1 cellular context compared by ENCODE assay signal in genomic region chr21:42469272-42469671, GRCh38.
TF ChIP-seq lines count a peak whose summit lies in the region.

No MANE protein-coding gene starts in this region.

TF ChIP-seq in GM12878, 131 proteins besides CTCF, POLR2A, EP300 and RAD21 (continued from another document):
- TF ChIP-seq ETV6 (conservative IDR thresholded peaks at IDR 0.05 in 1 of 2, IDR thresholded peaks at IDR 0.05 in 1 of 2; ENCODE audit: borderline replicate concordance in 1 of 2, low read depth in 1 of 2), result peak in 1 of 2 experiments; percentile 70; a peak in 1 of 4 replicates
- TF ChIP-seq ATF7 (IDR thresholded peaks at IDR 0.05; ENCODE audit: low read depth), result peak; percentile 67
- no peak for TF ChIP-seq SREBF1 (IDR thresholded peaks at IDR 0.05; ENCODE audit: low read length)
- peak; percentile 81; the same call in 1 of the 2 replicates for TF ChIP-seq IRF4 (IDR thresholded peaks at IDR 0.05; ENCODE audit: low read depth, low read length)
- no peak for TF ChIP-seq E2F8 (IDR thresholded peaks at IDR 0.05; ENCODE audit: low read depth, partially characterized antibody)
- TF ChIP-seq RELA (IDR thresholded peaks at IDR 0.05; ENCODE audit: borderline replicate concordance, partially characterized antibody), result peak; percentile 20
- TF ChIP-seq TCF7 (IDR thresholded peaks at IDR 0.05; ENCODE audit: borderline replicate concordance), result no peak
- peak; percentile 78 for TF ChIP-seq MEF2B (IDR thresholded peaks at IDR 0.05; ENCODE audit: partially characterized antibody, poor library complexity, severe bottlenecking)
- peak; percentile 85 for TF ChIP-seq NR2F1 (conservative IDR thresholded peaks at IDR 0.05)
- TF ChIP-seq JUND (IDR thresholded peaks at IDR 0.05; ENCODE audit: low read depth, low read length), result no peak; the same call in 1 of the 2 replicates
- TF ChIP-seq NBN (IDR thresholded peaks at IDR 0.05), result 0 out of 2 replicates have a peak, but pooled peaks have one; percentile 60
- no peak for TF ChIP-seq STAT1 (conservative IDR thresholded peaks at IDR 0.05)
- TF ChIP-seq TCF12 (IDR thresholded peaks at IDR 0.05; ENCODE audit: low read depth, low read length), result peak; percentile 81
- no peak for TF ChIP-seq PML (IDR thresholded peaks at IDR 0.05; ENCODE audit: low read length)
